ENCODE assay signal across 8 cellular contexts in the genomic region with DNA sequence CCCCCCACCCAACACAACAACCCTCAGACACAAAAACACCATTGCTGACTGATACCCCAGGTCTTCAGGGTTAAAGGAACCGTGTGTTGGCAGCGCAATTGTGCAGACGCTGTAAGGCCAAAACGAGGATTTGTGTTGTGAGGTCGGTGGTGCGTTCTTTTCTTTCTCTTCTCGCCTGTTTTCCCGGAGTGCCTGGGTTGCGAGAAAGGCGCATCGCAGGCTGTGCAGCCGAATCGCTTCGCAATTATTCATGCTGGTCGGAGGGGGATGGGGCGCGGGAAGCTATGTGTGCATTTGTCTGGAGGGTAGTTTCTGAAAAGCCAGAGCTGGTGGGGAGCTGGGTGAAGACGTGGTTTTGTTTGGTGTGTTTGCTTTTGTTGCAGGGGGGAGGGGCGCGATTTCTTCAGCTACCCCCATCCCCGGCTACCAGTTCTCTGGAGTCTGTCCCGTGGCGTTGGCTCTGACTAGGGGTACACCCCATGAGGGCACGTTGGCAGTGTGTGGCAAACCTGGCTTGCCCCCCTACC. TPM values are rescaled to one million over a fixed set of nuclear protein-coding genes. Genes with fewer than 3 reads are reported as not detected.
DNase-seq lines count a peak whose midpoint lies in the region; ATAC-seq and TF ChIP-seq lines count a peak whose summit lies in the region.

No MANE protein-coding gene starts in this region.

- peak overlapping the region; percentile 83 for H3K9ac ChIP-seq in adipocyte (ENCODE audit: low read length)

- H3K36me3 ChIP-seq in adipocyte (ENCODE audit: control insufficient read depth, insufficient read depth, low read length, severe bottlenecking) = no peaks in the 10 kb centered on the region
- H3K36me3 ChIP-seq in ovary = no peaks in the 10 kb centered on the region
- H3K36me3 ChIP-seq in aorta (ENCODE audit: control insufficient read depth in 1 of 2, insufficient read depth in 2 of 2, low read length in 1 of 2) = no peaks in the 10 kb centered on the region

- no peak for TF ChIP-seq CTCF in ovary (IDR thresholded peaks at IDR 0.05)

- WGBS in ovary, 3 donors = 0 to 1% (median 1%) methylated on average over 21 to 24 of the region's 24 CpGs
- 0 to 1% methylated on average over 24 of the region's 24 CpGs for WGBS in aorta, 2 donors

- peaks cover 8% of the 10 kb centered on the region for H3K27me3 ChIP-seq in adipocyte (replicated peaks; ENCODE audit: control insufficient read depth, insufficient read depth, low read length)
- no peaks in the 10 kb centered on the region for H3K27me3 ChIP-seq in ovary
- no peaks in the 10 kb centered on the region for H3K27me3 ChIP-seq in aorta (ENCODE audit: control insufficient read depth in 1 of 2, insufficient read depth in 2 of 2, low read length in 1 of 2)

- intact Hi-C loops in Right ventricle myocardium superior (cut with DNase I) = loop anchor here (5.0 kb wide), 2 partner anchors 67 to 68 kb away; no protein-coding TSS in a partner anchor
- intact Hi-C loops in ovary (cut with DNase I) = loop anchor here in 2 of 4 donors (5.0 to 10.0 kb wide), 3 partner anchors 65 to 72 kb away; no protein-coding TSS in a partner anchor
- intact Hi-C loops in aorta (cut with DNase I) = loop anchor here in 1 of 2 donors (2.0 to 5.0 kb wide), 2 partner anchors 69 to 72 kb away; no protein-coding TSS in a partner anchor

- H3K4me1 ChIP-seq in adipocyte (ENCODE audit: control insufficient read depth, insufficient read depth, low read length) = peaks cover 10% of the 10 kb centered on the region
- peaks cover 2% of the 10 kb centered on the region for H3K4me1 ChIP-seq in ovary (ENCODE audit: insufficient read depth)
- peaks cover 0 to 5% of the 10 kb centered on the region in 2 donors for H3K4me1 ChIP-seq in aorta (ENCODE audit: control insufficient read depth in 1 of 2, insufficient read depth in 2 of 2, low read length in 2 of 2)

- DNase-seq in ACHN = peak; percentile 72
- DNase-seq in H4 (ENCODE audit: low spot score) = peak; percentile 44
- peak; percentile 63 for DNase-seq in RPMI7951 (ENCODE audit: low read depth)
- DNase-seq in adipocyte (ENCODE audit: low read depth) = peak; percentile 87
- no peak for DNase-seq in Right ventricle myocardium superior
- peak; percentile 66 to 83 (median 82) for DNase-seq in ovary
- DNase-seq in aorta = peak; percentile 81 to 91
- DNase-seq in cortex of kidney (lab: John Stamatoyannopoulos, UW) = no peak

- no peak for TF ChIP-seq EP300 in ovary (IDR thresholded peaks at IDR 0.05)

- H3K9me3 ChIP-seq in adipocyte (ENCODE audit: control insufficient read depth, low read length) = no peaks in the 10 kb centered on the region
- no peaks in the 10 kb centered on the region for H3K9me3 ChIP-seq in ovary
- H3K9me3 ChIP-seq in aorta (ENCODE audit: control insufficient read depth, low read length) = no peaks in the 10 kb centered on the region

- in situ Hi-C loops in ACHN (cut with HindIII; ENCODE audit: low pct_ligation_motif_present, low pct_unique_long_range_greater_than_20kb, low sequenced_read_pairs) = no loop called here

- TF ChIP-seq POLR2A in ovary (IDR thresholded peaks at IDR 0.05) = peak; percentile 28

- H3K4me3 ChIP-seq in adipocyte (ENCODE audit: low read length) (peak overlapping the region; percentile 89), ovary (peak overlapping the region; percentile 79), aorta (ENCODE audit: low read length in 2 of 2) (peak overlapping the region; percentile 61 to 84)

- peak overlapping the region; percentile 71 to 95 for H3K27ac ChIP-seq in ovary
- peak overlapping the region; percentile 90 to 91 for H3K27ac ChIP-seq in aorta (ENCODE audit: low read depth in 1 of 2, low read length in 2 of 2)

- ATAC-seq in Right ventricle myocardium superior (ENCODE audit: poor library complexity) (peak; percentile 9), aorta (ENCODE audit: low FRiP score) (peak; percentile 28)

RNA-seq across cellular contexts. Expression of a gene that starts 2.1 kb away (rescaled TPM):
- 16.7 and 17.4 TPM in 2 replicates for total RNA-seq in H4 (2014; rRNA removed; shearing (Covaris generic))
- 9.0 and 11.1 TPM in 2 replicates for total RNA-seq in RPMI7951 (2014; rRNA removed; shearing (Covaris generic))
- total RNA-seq in Right ventricle myocardium superior = 75.2 TPM
- total RNA-seq in ovary = 10 to 100 TPM; 41.9 to 80.0 (median 60.8) TPM
- polyA plus RNA-seq in ovary = 100 to 1,000 TPM in 1 of 2 donors, 10 to 100 TPM in 1; 75.4 to 100 TPM
- total RNA-seq in aorta = 100 to 1,000 TPM in 1 of 2 donors, 10 to 100 TPM in 1; 72.3 to 121 TPM
- polyA plus RNA-seq in aorta = 100 to 1,000 TPM in 1 of 2 donors, 10 to 100 TPM in 1; 79.9 to 101 TPM

Comparison
In these comparisons a context has a peak if more than half of its experiments do, and no peak if none do; other contexts are left out.
1. DNase-seq: peak in ACHN (single experiment), H4 (single experiment), RPMI7951 (single experiment), adipocyte (single experiment), ovary (5 of 5) and aorta (2 of 2); none in Right ventricle myocardium superior (single experiment) and cortex of kidney (single experiment).
2. Peak in every context shown above with its lines, with median percentiles within 50 percentile points of each other: H3K4me3 ChIP-seq.